Comparison of ENCODE assay signal across 17 cellular contexts in genomic region chr4:83107636-83108035, GRCh38. TPM values are rescaled to one million over a fixed set of nuclear protein-coding genes. Genes with fewer than 3 reads are reported as not detected.
A peak's percentile ranks its signal among the peaks of the same experiment; 100 is the strongest.
DNase-seq lines count a peak whose midpoint lies in the region; ATAC-seq and TF ChIP-seq lines count a peak whose summit lies in the region.
"Had no signal": no experiment of that assay in that cellular context is flagged by ENCODE, and none has a peak within 500 bp of the region (broad histone marks: within the 10 kb centered on the region; RNA-seq: fewer than 3 reads in every experiment).

No MANE protein-coding gene starts in this region.

- no peak overlapping the region for H3K4me3 ChIP-seq in upper lobe of right lung
- H3K4me3 ChIP-seq: cardiac muscle cell, pancreas, skin epidermis, suprapubic skin had no signal

- intact Hi-C loops in upper lobe of right lung (cut with DNase I): no loop called here

- no peaks in the 10 kb centered on the region for H3K9me3 ChIP-seq in upper lobe of right lung
- H3K9me3 ChIP-seq: BE2C, pancreas, suprapubic skin had no signal

- peaks cover 38% of the 10 kb centered on the region for H3K4me1 Mint-ChIP-seq in central memory CD8-positive, alpha-beta T cell

- peaks cover 8% of the 10 kb centered on the region for H3K4me1 ChIP-seq in upper lobe of right lung
- H3K4me1 ChIP-seq: pancreas had no signal

- DNase-seq in HEK293T (ENCODE audit: extremely low spot score) (no peak), upper lobe of right lung (no peak), T1000 (lab: John Stamatoyannopoulos, UW) (no peak)
- peak; percentile 72 for DNase-seq in activated CD8-positive, alpha-beta memory T cell treated with anti-CD3 and anti-CD28 coated beads, Interleukin-2, amount 50 U/mL, for 48 hours
- no peak for DNase-seq in central memory CD8-positive, alpha-beta T cell (ENCODE audit: low spot score in 2 of 2)
- DNase-seq in stimulated activated CD8-positive, alpha-beta memory T cell treated with anti-CD3 and anti-CD28 coated beads, Interleukin-4, amount 100 ng/mL, for 24 hours (ENCODE audit: low read depth): peak; percentile 23
- DNase-seq in stimulated activated naive CD4-positive, alpha-beta T cell treated with Interleukin-2 at 50 U/mL for 16 hours (lab: John Stamatoyannopoulos, UW): no peak
- DNase-seq: BE2C, DMS79, NCI-H1417, NCI-H2227 treated with DMSO at 0.1 percent for 48 hours, pancreas had no signal

- no peaks in the 10 kb centered on the region for H3K36me3 ChIP-seq in upper lobe of right lung
- H3K36me3 ChIP-seq: BE2C, cardiac muscle cell, pancreas, suprapubic skin had no signal

- CTCF ChIA-PET in HEK293T (lab: Yijun Ruan, JAX): interaction anchor here (0.7 to 0.9 kb wide), 3 partner anchors 46 to 145 kb away, joined by 3 to 4 read pairs (median 3); no protein-coding TSS in a partner anchor

- peaks cover 73% of the 10 kb centered on the region for H3K36me3 Mint-ChIP-seq in central memory CD8-positive, alpha-beta T cell (ENCODE audit: insufficient read depth)

- TF ChIP-seq CTCF in upper lobe of right lung (IDR thresholded peaks at IDR 0.05): no peak

- no peaks in the 10 kb centered on the region for H3K27me3 ChIP-seq in upper lobe of right lung
- H3K27me3 ChIP-seq: BE2C, pancreas, suprapubic skin had no signal

- POLR2A ChIA-PET in HEK293T (lab: Yijun Ruan, JAX): no interaction called here

- peak overlapping the region; percentile 88 for H3K27ac Mint-ChIP-seq in central memory CD8-positive, alpha-beta T cell (ENCODE audit: low read depth)

- no peaks in the 10 kb centered on the region for H3K27me3 Mint-ChIP-seq in central memory CD8-positive, alpha-beta T cell

- H3K27ac ChIP-seq in upper lobe of right lung: no peak overlapping the region
- H3K27ac ChIP-seq: cardiac muscle cell, KMS-11, pancreas, suprapubic skin had no signal

- no peaks in the 10 kb centered on the region for H3K9me3 Mint-ChIP-seq in central memory CD8-positive, alpha-beta T cell

- peak overlapping the region; percentile 93 for H3K4me3 Mint-ChIP-seq in central memory CD8-positive, alpha-beta T cell

- no peak for ATAC-seq in central memory CD8-positive, alpha-beta T cell (replicated peaks; ENCODE audit: extremely low read depth, poor library complexity, severe bottlenecking)
- no peak for ATAC-seq in upper lobe of right lung
- ATAC-seq: pancreas, Right ventricle myocardium inferior had no signal

TF ChIP-seq in HEK293T, 16 proteins besides CTCF, POLR2A, EP300 and RAD21:
- TF ChIP-seq ZNF384 (IDR thresholded peaks at IDR 0.05): peak; percentile 45; the same call in 1 of the 2 replicates
- TF ChIP-seq FOXK2 (IDR thresholded peaks at IDR 0.05): no peak
TF ChIP-seq in HEK293T: peak in this region for 1.

RNA-seq across cellular contexts. Expression of gene PLAC8, which starts 6.9 kb away (rescaled TPM):
- 81.7 TPM for total RNA-seq in upper lobe of right lung
- total RNA-seq: cardiac muscle cell had no signal

Comparison
In these comparisons a context has a peak if more than half of its experiments do, and no peak if none do; other contexts are left out.
1. DNase-seq: peak in activated CD8-positive, alpha-beta memory T cell treated with anti-CD3 and anti-CD28 coated beads, Interleukin-2, amount 50 U/mL, for 48 hours (single experiment) and stimulated activated CD8-positive, alpha-beta memory T cell treated with anti-CD3 and anti-CD28 coated beads, Interleukin-4, amount 100 ng/mL, for 24 hours (single experiment); none in HEK293T (single experiment), central memory CD8-positive, alpha-beta T cell (0 of 2), upper lobe of right lung (single experiment), T1000 (single experiment) and stimulated activated naive CD4-positive, alpha-beta T cell treated with Interleukin-2 at 50 U/mL for 16 hours (single experiment).